ENCODE assay signal across 15 cellular contexts in the genomic region with DNA sequence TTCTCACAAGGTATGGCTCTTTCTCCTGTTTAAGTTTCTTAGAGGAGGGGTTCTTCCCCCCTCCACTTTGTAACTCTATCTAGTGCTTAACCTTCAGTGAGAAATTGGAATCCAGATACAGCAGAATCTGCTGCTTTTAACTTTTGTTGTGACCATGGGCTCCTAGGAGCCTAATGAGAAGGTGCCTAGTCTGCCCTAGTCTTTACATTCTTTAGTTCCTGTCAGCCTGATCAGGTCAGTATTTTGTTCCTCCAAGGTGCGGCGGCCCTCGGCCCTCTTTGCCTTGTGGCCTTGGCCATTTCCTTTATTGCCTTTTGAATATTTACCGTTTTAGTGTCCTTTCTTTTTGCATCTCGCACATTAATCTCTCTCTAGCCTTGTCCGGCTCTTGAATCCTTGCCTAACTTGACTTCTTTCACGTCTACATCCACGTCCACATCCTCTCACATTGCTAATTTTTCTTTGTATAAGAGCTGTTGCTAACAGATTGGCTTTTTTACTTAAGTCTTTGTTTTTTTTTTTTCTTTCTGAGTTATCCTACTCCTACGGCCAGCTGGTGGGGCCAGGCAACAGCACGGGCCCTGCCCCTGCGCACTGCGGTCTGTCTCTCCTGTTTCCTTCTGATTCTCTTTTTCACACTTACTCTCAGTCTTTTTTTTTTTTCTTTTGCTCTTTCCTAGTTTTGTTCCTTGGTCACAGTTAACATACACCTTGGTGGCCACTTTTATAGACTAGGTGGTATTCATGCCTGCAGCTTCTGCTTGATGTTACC. TPM values are rescaled to one million over a fixed set of nuclear protein-coding genes. Genes with fewer than 3 reads are reported as not detected.
DNase-seq lines count a peak whose midpoint lies in the region; ATAC-seq and TF ChIP-seq lines count a peak whose summit lies in the region.
"Had no signal": no experiment of that assay in that cellular context is flagged by ENCODE, and none has a peak within 500 bp of the region (broad histone marks: within the 10 kb centered on the region; RNA-seq: fewer than 3 reads in every experiment).

No MANE protein-coding gene starts in this region.

- H3K4me2 ChIP-seq in mammary epithelial cell (ENCODE audit: insufficient read depth, low read depth, low read length) = peak overlapping the region; percentile 29
- H3K4me2 ChIP-seq: A549 had no signal

- no peaks in the 10 kb centered on the region for H3K9me3 Mint-ChIP-seq in MCF 10A (ENCODE audit: unreplicated experiment)
- no peaks in the 10 kb centered on the region for H3K9me3 Mint-ChIP-seq in progenitor cell of endocrine pancreas (ENCODE audit: low read depth)
- H3K9me3 Mint-ChIP-seq: CD4-positive, alpha-beta T cell had no signal

- no peak overlapping the region for H3K9ac ChIP-seq in mammary epithelial cell (ENCODE audit: insufficient read depth, low read length)
- H3K9ac ChIP-seq: GM23248 had no signal

- no TSS peak for BruUV-seq in mammary epithelial cell (replicated peaks; lab: Mats Ljungman, UMichigan)
- BruUV-seq in MCF 10A (replicated peaks; lab: Mats Ljungman, UMichigan) = no TSS peak

- no peaks in the 10 kb centered on the region for H3K36me3 ChIP-seq in mammary epithelial cell (ENCODE audit: insufficient read depth, low read length)

- H3K36me3 Mint-ChIP-seq in MCF 10A (ENCODE audit: insufficient read depth, unreplicated experiment) (no peaks in the 10 kb centered on the region), progenitor cell of endocrine pancreas (ENCODE audit: insufficient read depth) (no peaks in the 10 kb centered on the region)

- H4K20me1 ChIP-seq in mammary epithelial cell (ENCODE audit: insufficient read depth, low read length) = no peaks in the 10 kb centered on the region

- H3K4me3 Mint-ChIP-seq in MCF 10A (ENCODE audit: unreplicated experiment) = no peak overlapping the region
- H3K4me3 Mint-ChIP-seq in progenitor cell of endocrine pancreas (ENCODE audit: low read depth) = no peak overlapping the region
- H3K4me3 Mint-ChIP-seq: CD4-positive, alpha-beta T cell had no signal

- in situ Hi-C loops in mammary epithelial cell (cut with MboI; ENCODE audit: low sequenced_read_pairs in 2 of 2) = no loop called here

- dilution Hi-C loops in mammary epithelial cell (cut with HindIII; ENCODE audit: low sequenced_read_pairs) = loop anchor here (5.0 kb wide), 1 partner anchor 52 kb away; no protein-coding TSS in a partner anchor

- H3K79me2 ChIP-seq in mammary epithelial cell (ENCODE audit: insufficient read depth, low read length) = no peaks in the 10 kb centered on the region

- ATAC-seq in Right ventricle myocardium superior (ENCODE audit: poor library complexity) = no peak
- ATAC-seq: A549 had no signal

- H3K27me3 ChIP-seq in mammary epithelial cell (ENCODE audit: insufficient read depth, low read length) = no peaks in the 10 kb centered on the region

- H3K27me3 Mint-ChIP-seq in MCF 10A (ENCODE audit: insufficient read depth, unreplicated experiment) (no peaks in the 10 kb centered on the region), progenitor cell of endocrine pancreas (no peaks in the 10 kb centered on the region)
- H3K27me3 Mint-ChIP-seq: CD4-positive, alpha-beta T cell had no signal

- H3K4me3 ChIP-seq in mammary epithelial cell (replicated peaks in 1 of 3; ENCODE audit: insufficient read depth in 1 of 3, low read depth in 2 of 3, low read length in 3 of 3) = no peak overlapping the region
- H3K4me3 ChIP-seq: A549, GM23248 had no signal

- CTCF ChIA-PET in mammary epithelial cell (lab: Charles Lee; ENCODE audit: low non-redundant PET) (no interaction called here), MCF 10A (lab: Yijun Ruan, JAX) (interaction anchor here (0.6 kb wide), 1 partner anchor 112 kb away, joined by 5 read pairs; a partner anchor contains a TSS)

- no peak for TF ChIP-seq CTCF in mammary epithelial cell (conservative IDR thresholded peaks at IDR 0.05 in 1 of 2, IDR thresholded peaks at IDR 0.05 in 1 of 2; ENCODE audit: extremely low read depth in 1 of 2, insufficient read depth in 1 of 2, low read depth in 1 of 2, low read length in 2 of 2)
- TF ChIP-seq CTCF in MCF 10A (IDR thresholded peaks at IDR 0.05; ENCODE audit: unreplicated experiment) = no peak
- no peak for TF ChIP-seq CTCF in progenitor cell of endocrine pancreas (IDR thresholded peaks at IDR 0.05; ENCODE audit: unreplicated experiment)

- H3K27ac ChIP-seq in mammary epithelial cell (ENCODE audit: insufficient read depth, low read depth, low read length) = no peak overlapping the region
- H3K27ac ChIP-seq: 22Rv1, A549, C4-2B, GM23248 had no signal

- POLR2A ChIA-PET in MCF 10A (lab: Yijun Ruan, JAX) = no interaction called here

- DNase-seq in mammary epithelial cell (peak; percentile 9), MCF 10A (ENCODE audit: unreplicated experiment) (no peak), left kidney (ENCODE audit: low read depth, low spot score) (peak; percentile 29), progenitor cell of endocrine pancreas (ENCODE audit: low spot score, unreplicated experiment) (no peak), medulla oblongata (ENCODE audit: extremely low spot score) (no peak), Right ventricle myocardium superior (no peak)
- DNase-seq in activated CD4-positive, alpha-beta T cell treated with anti-CD3 and anti-CD28 coated beads, Interleukin-2, amount 50 U/mL, for 1 hour = no peak
- DNase-seq: AML-193; Caco-2; CD4-positive, alpha-beta T cell; GM23248; HCEC 1CT had no signal

- no peaks in the 10 kb centered on the region for H3K4me1 Mint-ChIP-seq in MCF 10A (ENCODE audit: insufficient read depth, unreplicated experiment)
- H3K4me1 Mint-ChIP-seq in progenitor cell of endocrine pancreas (ENCODE audit: low read depth) = peaks cover 3% of the 10 kb centered on the region

- intact Hi-C loops in mammary epithelial cell (cut with micrococcal nuclease) (no loop called here), MCF 10A (cut with micrococcal nuclease) (no loop called here), Right ventricle myocardium superior (cut with DNase I) (no loop called here)

- H2AFZ ChIP-seq in mammary epithelial cell (ENCODE audit: low read depth, low read length) = peak overlapping the region; percentile 82
- H2AFZ ChIP-seq: GM23248 had no signal

- H3K27ac Mint-ChIP-seq in MCF 10A (ENCODE audit: low read depth, unreplicated experiment) (no peak overlapping the region), progenitor cell of endocrine pancreas (peak overlapping the region; percentile 22)
- H3K27ac Mint-ChIP-seq: CD4-positive, alpha-beta T cell had no signal

- peaks cover 9% of the 10 kb centered on the region for H3K4me1 ChIP-seq in mammary epithelial cell (ENCODE audit: insufficient read depth, low read length)
- H3K4me1 ChIP-seq: A549, Caco-2 had no signal

- 28% methylated on average over 12 of the region's 12 CpGs for WGBS in mammary epithelial cell (ENCODE audit: low coverage, missing lambda C conversion rate)

- no peaks in the 10 kb centered on the region for H3K9me3 ChIP-seq in mammary epithelial cell (replicated peaks; ENCODE audit: insufficient read depth, low read length)
- H3K9me3 ChIP-seq: A549, Caco-2 had no signal

RNA-seq across cellular contexts. Expression of a gene that starts 49.0 kb away (rescaled TPM):
- total RNA-seq in mammary epithelial cell = 100 to 1,000 TPM; 156 to 255 TPM
- 69.9 TPM for polyA plus RNA-seq in mammary epithelial cell
- polyA minus RNA-seq in mammary epithelial cell = 55.5 TPM
- total RNA-seq in MCF 10A (2022) = 275 and 314 TPM in 2 replicates
- total RNA-seq in progenitor cell of endocrine pancreas = 651 and 653 TPM in 2 replicates
- total RNA-seq in Right ventricle myocardium superior = 78.1 TPM

Comparison
In these comparisons a context has a peak if more than half of its experiments do, and no peak if none do; other contexts are left out.
1. DNase-seq: peak in mammary epithelial cell (single experiment) and left kidney (single experiment); none in MCF 10A (single experiment), progenitor cell of endocrine pancreas (single experiment), activated CD4-positive, alpha-beta T cell treated with anti-CD3 and anti-CD28 coated beads, Interleukin-2, amount 50 U/mL, for 1 hour (single experiment), medulla oblongata (single experiment) and Right ventricle myocardium superior (single experiment).